In genomic region chr1:110893908-110894490, GRCh38 we compare ENCODE assay signal across 18 cellular contexts. TPM values are rescaled to one million over a fixed set of nuclear protein-coding genes. Genes with fewer than 3 reads are reported as not detected.
A peak's percentile ranks its signal among the peaks of the same experiment; 100 is the strongest.
DNase-seq lines count a peak whose midpoint lies in the region; ATAC-seq, FAIRE-seq and TF ChIP-seq lines count a peak whose summit lies in the region.
"Had no signal": no experiment of that assay in that cellular context is flagged by ENCODE, and none has a peak within 500 bp of the region (broad histone marks: within the 10 kb centered on the region; RNA-seq: fewer than 3 reads in every experiment).

No MANE protein-coding gene starts in this region.

- no peaks in the 10 kb centered on the region for H3K27me3 ChIP-seq in neutrophil
- H3K27me3 ChIP-seq: neural progenitor cell had no signal

- TF ChIP-seq CTCF in neutrophil (IDR thresholded peaks at IDR 0.05): no peak

- peaks cover 88% of the 10 kb centered on the region for H3K36me3 Mint-ChIP-seq in activated CD8-positive, alpha-beta memory T cell treated with anti-CD3 and anti-CD28 coated beads, Interleukin-2, amount 10 ng/mL, durations not matched to agents 7 days and 5 days
- peaks cover 78% of the 10 kb centered on the region for H3K36me3 Mint-ChIP-seq in activated T-helper 1 cell treated with anti-CD3 and anti-CD28 coated beads, Interleukin-12 subunit alpha, Interleukin-12 subunit beta, Interleukin-2, Interleukin-4 antibody, amounts not matched to agents 30 ng/mL and 10 ng/mL and 1 ng/mL, durations not matched to agents 14 hours and 24 hours and 36 hours (ENCODE audit: low read depth)
- H3K36me3 Mint-ChIP-seq: neural progenitor cell had no signal

- ATAC-seq in activated CD8-positive, alpha-beta memory T cell treated with anti-CD3 and anti-CD28 coated beads, Interleukin-2, amount 10 ng/mL, durations not matched to agents 7 days and 5 days: no peak

- CTCF ChIA-PET in activated CD8-positive, alpha-beta memory T cell treated with anti-CD3 and anti-CD28 coated beads, Interleukin-2, amount 10 ng/mL, durations not matched to agents 7 days and 5 days (lab: Charles Lee): interaction anchor here (0.6 to 1.0 kb wide), 2 partner anchors 20 to 22 kb away, joined by 3 to 4 read pairs; no protein-coding TSS in a partner anchor

- no peak overlapping the region for H3K4me3 Mint-ChIP-seq in activated CD8-positive, alpha-beta memory T cell treated with anti-CD3 and anti-CD28 coated beads, Interleukin-2, amount 10 ng/mL, durations not matched to agents 7 days and 5 days
- H3K4me3 Mint-ChIP-seq in activated T-helper 1 cell treated with anti-CD3 and anti-CD28 coated beads, Interleukin-12 subunit alpha, Interleukin-12 subunit beta, Interleukin-2, Interleukin-4 antibody, amounts not matched to agents 30 ng/mL and 10 ng/mL and 1 ng/mL, durations not matched to agents 14 hours and 24 hours and 36 hours: no peak overlapping the region
- H3K4me3 Mint-ChIP-seq: neural progenitor cell had no signal

- no peaks in the 10 kb centered on the region for H3K9me3 Mint-ChIP-seq in activated CD8-positive, alpha-beta memory T cell treated with anti-CD3 and anti-CD28 coated beads, Interleukin-2, amount 10 ng/mL, durations not matched to agents 7 days and 5 days (ENCODE audit: low read depth)
- H3K9me3 Mint-ChIP-seq in activated T-helper 1 cell treated with anti-CD3 and anti-CD28 coated beads, Interleukin-12 subunit alpha, Interleukin-12 subunit beta, Interleukin-2, Interleukin-4 antibody, amounts not matched to agents 30 ng/mL and 10 ng/mL and 1 ng/mL, durations not matched to agents 14 hours and 24 hours and 36 hours: no peaks in the 10 kb centered on the region

- peaks cover 94% of the 10 kb centered on the region for H3K4me1 Mint-ChIP-seq in activated CD8-positive, alpha-beta memory T cell treated with anti-CD3 and anti-CD28 coated beads, Interleukin-2, amount 10 ng/mL, durations not matched to agents 7 days and 5 days
- H3K4me1 Mint-ChIP-seq in activated T-helper 1 cell treated with anti-CD3 and anti-CD28 coated beads, Interleukin-12 subunit alpha, Interleukin-12 subunit beta, Interleukin-2, Interleukin-4 antibody, amounts not matched to agents 30 ng/mL and 10 ng/mL and 1 ng/mL, durations not matched to agents 14 hours and 24 hours and 36 hours (ENCODE audit: low read depth): peaks cover 94% of the 10 kb centered on the region

- peaks cover 3% of the 10 kb centered on the region for H3K9me3 ChIP-seq in neutrophil

- peak overlapping the region; percentile 16 for H3K27ac ChIP-seq in neutrophil
- H3K27ac ChIP-seq: neural progenitor cell had no signal

- H3K4me1 ChIP-seq in neutrophil (ENCODE audit: control insufficient read depth in 1 of 2, insufficient read depth in 1 of 2, low read depth in 1 of 2, low read length in 1 of 2): peaks cover 0 to 25% of the 10 kb centered on the region in 2 experiments
- H3K4me1 ChIP-seq: neural progenitor cell had no signal

- peak overlapping the region; percentile 42 for H3K27ac Mint-ChIP-seq in activated CD8-positive, alpha-beta memory T cell treated with anti-CD3 and anti-CD28 coated beads, Interleukin-2, amount 10 ng/mL, durations not matched to agents 7 days and 5 days
- H3K27ac Mint-ChIP-seq in activated T-helper 1 cell treated with anti-CD3 and anti-CD28 coated beads, Interleukin-12 subunit alpha, Interleukin-12 subunit beta, Interleukin-2, Interleukin-4 antibody, amounts not matched to agents 30 ng/mL and 10 ng/mL and 1 ng/mL, durations not matched to agents 14 hours and 24 hours and 36 hours: peak overlapping the region; percentile 78
- H3K27ac Mint-ChIP-seq: neural progenitor cell had no signal

- H3K36me3 ChIP-seq in neutrophil: peaks cover 81% of the 10 kb centered on the region
- H3K36me3 ChIP-seq: neural progenitor cell had no signal

- H3K27me3 Mint-ChIP-seq in activated CD8-positive, alpha-beta memory T cell treated with anti-CD3 and anti-CD28 coated beads, Interleukin-2, amount 10 ng/mL, durations not matched to agents 7 days and 5 days: no peaks in the 10 kb centered on the region
- H3K27me3 Mint-ChIP-seq in activated T-helper 1 cell treated with anti-CD3 and anti-CD28 coated beads, Interleukin-12 subunit alpha, Interleukin-12 subunit beta, Interleukin-2, Interleukin-4 antibody, amounts not matched to agents 30 ng/mL and 10 ng/mL and 1 ng/mL, durations not matched to agents 14 hours and 24 hours and 36 hours (ENCODE audit: insufficient read depth): no peaks in the 10 kb centered on the region

- H3K4me3 ChIP-seq in neutrophil (ENCODE audit: low read depth in 1 of 2, low read length in 1 of 2): no peak overlapping the region
- H3K4me3 ChIP-seq: neural progenitor cell had no signal

- FAIRE-seq in GM19239 (lab: Jason Lieb, UNC): peak; percentile 39
- FAIRE-seq: astrocyte had no signal

- no peak for DNase-seq in activated CD8-positive, alpha-beta memory T cell treated with anti-CD3 and anti-CD28 coated beads, Interleukin-2, amount 10 ng/mL, durations not matched to agents 7 days and 5 days
- no peak for DNase-seq in activated CD8-positive, alpha-beta memory T cell treated with anti-CD3 and anti-CD28 coated beads, Interleukin-2, amount 50 U/mL, for 48 hours
- no peak for DNase-seq in GM19239 (ENCODE audit: insufficient read length, low spot score)
- DNase-seq in activated T-helper 1 cell treated with anti-CD3 and anti-CD28 coated beads, Interleukin-12 subunit alpha, Interleukin-12 subunit beta, Interleukin-2, Interleukin-4 antibody, amounts not matched to agents 30 ng/mL and 10 ng/mL and 1 ng/mL, durations not matched to agents 14 hours and 24 hours and 36 hours (ENCODE audit: low spot score): no peak
- DNase-seq in stimulated activated CD4-positive, alpha-beta T cell treated with anti-CD3 and anti-CD28 coated beads, Interleukin-2, amount 100 ng/mL, for 24 hours: no peak
- no peak for DNase-seq in GM19238 (ENCODE audit: insufficient read length, low spot score)
- no peak for DNase-seq in GM03348 (ENCODE audit: low spot score)
- DNase-seq: activated CD4-positive, CD25-positive, alpha-beta regulatory T cell; activated T-cell treated with anti-CD3 and anti-CD28 coated beads, Interleukin-2, amount 50 U/mL, for 1 hour; cortex of kidney; DMS153; erythroblast; NCI-H187 treated with DMSO at 0.1 percent for 48 hours; NCI-H510A treated with DMSO at 0.1 percent for 48 hours had no signal

- intact Hi-C loops in activated T-helper 1 cell treated with anti-CD3 and anti-CD28 coated beads, Interleukin-12 subunit alpha, Interleukin-12 subunit beta, Interleukin-2, Interleukin-4 antibody, amounts not matched to agents 30 ng/mL and 10 ng/mL and 1 ng/mL, durations not matched to agents 14 hours and 24 hours and 36 hours (cut with micrococcal nuclease): loop anchor here (2.0 kb wide), 2 partner anchors 13 to 15 kb away; no protein-coding TSS in a partner anchor

RNA-seq across cellular contexts. Expression of gene CD53, which starts 21.1 kb away (rescaled TPM):
- 100 to 1,000 TPM; 403 to 439 TPM for total RNA-seq in activated CD8-positive, alpha-beta memory T cell treated with anti-CD3 and anti-CD28 coated beads, Interleukin-2, amount 10 ng/mL, durations not matched to agents 7 days and 5 days
- total RNA-seq in activated T-helper 1 cell treated with anti-CD3 and anti-CD28 coated beads, Interleukin-12 subunit alpha, Interleukin-12 subunit beta, Interleukin-2, Interleukin-4 antibody, amounts not matched to agents 30 ng/mL and 10 ng/mL and 1 ng/mL, durations not matched to agents 14 hours and 24 hours and 36 hours: 201 and 204 TPM in 2 replicates
- total RNA-seq: astrocyte, lung microvascular endothelial cell had no signal
